2 cellular contexts compared by ENCODE assay signal in genomic region chr3:55458398-55458797, GRCh38.
TF ChIP-seq lines count a peak whose summit lies in the region.

No MANE protein-coding gene starts in this region.

TF ChIP-seq in IMR-90, 13 proteins besides CTCF, POLR2A, EP300 and RAD21:
- TF ChIP-seq BHLHE40 (IDR thresholded peaks at IDR 0.05; ENCODE audit: low read depth, low read length): no peak
- TF ChIP-seq RCOR1 (IDR thresholded peaks at IDR 0.05; ENCODE audit: insufficient replicate concordance, low read length): no peak
- TF ChIP-seq, protein P1, sequence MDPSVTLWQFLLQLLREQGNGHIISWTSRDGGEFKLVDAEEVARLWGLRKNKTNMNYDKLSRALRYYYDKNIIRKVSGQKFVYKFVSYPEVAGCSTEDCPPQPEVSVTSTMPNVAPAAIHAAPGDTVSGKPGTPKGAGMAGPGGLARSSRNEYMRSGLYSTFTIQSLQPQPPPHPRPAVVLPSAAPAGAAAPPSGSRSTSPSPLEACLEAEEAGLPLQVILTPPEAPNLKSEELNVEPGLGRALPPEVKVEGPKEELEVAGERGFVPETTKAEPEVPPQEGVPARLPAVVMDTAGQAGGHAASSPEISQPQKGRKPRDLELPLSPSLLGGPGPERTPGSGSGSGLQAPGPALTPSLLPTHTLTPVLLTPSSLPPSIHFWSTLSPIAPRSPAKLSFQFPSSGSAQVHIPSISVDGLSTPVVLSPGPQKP (IDR thresholded peaks at IDR 0.05; ENCODE audit: borderline replicate concordance, low read depth, low read length): no peak
- no peak for TF ChIP-seq RFX5 (IDR thresholded peaks at IDR 0.05; ENCODE audit: low read depth, low read length)
- TF ChIP-seq MAZ (IDR thresholded peaks at IDR 0.05; ENCODE audit: borderline replicate concordance, low read depth, low read length): no peak
- peak; percentile 56; the same call in 1 of the 2 replicates for TF ChIP-seq NFE2L2 (IDR thresholded peaks at IDR 0.05; ENCODE audit: low read depth, low read length)
- TF ChIP-seq MAFK (IDR thresholded peaks at IDR 0.05; ENCODE audit: low read depth, low read length): peak; percentile 85
- TF ChIP-seq FOS (IDR thresholded peaks at IDR 0.05; ENCODE audit: low read depth, low read length): no peak
- TF ChIP-seq SMC3 (IDR thresholded peaks at IDR 0.05; ENCODE audit: low read depth, low read length): no peak
- no peak for TF ChIP-seq USF2 (IDR thresholded peaks at IDR 0.05; ENCODE audit: low read depth, low read length)
- TF ChIP-seq CEBPB (IDR thresholded peaks at IDR 0.05; ENCODE audit: low read depth, low read length): no peak

TF ChIP-seq in K562, 482 proteins besides CTCF, POLR2A, EP300 and RAD21:
- TF ChIP-seq MAFK (IDR thresholded peaks at IDR 0.05; ENCODE audit: low read length) (peak; percentile 28; the same call in 1 of the 2 replicates), SAP30 (IDR thresholded peaks at IDR 0.05; ENCODE audit: borderline replicate concordance, insufficient read depth, low read depth, low read length, poor library complexity, severe bottlenecking) (no peak), C11orf30 (IDR thresholded peaks at IDR 0.05; ENCODE audit: low read depth) (peak; percentile 78), MAFG (tag; conservative IDR thresholded peaks at IDR 0.05) (peak; percentile 69), NFE2 (IDR thresholded peaks at IDR 0.05; ENCODE audit: low read depth) (peak; percentile 36; the same call in 1 of the 2 replicates), ZNF316 (IDR thresholded peaks at IDR 0.05) (peak; percentile 86), MAFF (IDR thresholded peaks at IDR 0.05; ENCODE audit: low read length) (peak; percentile 36; the same call in 1 of the 2 replicates), ZNF280A (IDR thresholded peaks at IDR 0.05; ENCODE audit: low read depth, partially characterized antibody) (no peak)
- TF ChIP-seq, protein P2, sequence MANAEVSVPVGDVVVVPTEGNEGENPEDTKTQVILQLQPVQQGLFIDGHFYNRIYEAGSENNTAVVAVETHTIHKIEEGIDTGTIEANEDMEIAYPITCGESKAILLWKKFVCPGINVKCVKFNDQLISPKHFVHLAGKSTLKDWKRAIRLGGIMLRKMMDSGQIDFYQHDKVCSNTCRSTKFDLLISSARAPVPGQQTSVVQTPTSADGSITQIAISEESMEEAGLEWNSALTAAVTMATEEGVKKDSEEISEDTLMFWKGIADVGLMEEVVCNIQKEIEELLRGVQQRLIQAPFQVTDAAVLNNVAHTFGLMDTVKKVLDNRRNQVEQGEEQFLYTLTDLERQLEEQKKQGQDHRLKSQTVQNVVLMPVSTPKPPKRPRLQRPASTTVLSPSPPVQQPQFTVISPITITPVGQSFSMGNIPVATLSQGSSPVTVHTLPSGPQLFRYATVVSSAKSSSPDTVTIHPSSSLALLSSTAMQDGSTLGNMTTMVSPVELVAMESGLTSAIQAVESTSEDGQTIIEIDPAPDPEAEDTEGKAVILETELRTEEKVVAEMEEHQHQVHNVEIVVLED (CRISPR knock-in tag; IDR thresholded peaks at IDR 0.05): no peak
- TF ChIP-seq, protein P3, sequence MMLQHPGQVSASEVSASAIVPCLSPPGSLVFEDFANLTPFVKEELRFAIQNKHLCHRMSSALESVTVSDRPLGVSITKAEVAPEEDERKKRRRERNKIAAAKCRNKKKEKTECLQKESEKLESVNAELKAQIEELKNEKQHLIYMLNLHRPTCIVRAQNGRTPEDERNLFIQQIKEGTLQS (IDR thresholded peaks at IDR 0.05): peak; percentile 24; the same call in 1 of the 2 replicates
- TF ChIP-seq, protein P3 (CRISPR knock-in tag; conservative IDR thresholded peaks at IDR 0.05): no peak
- TF ChIP-seq, protein P4, sequence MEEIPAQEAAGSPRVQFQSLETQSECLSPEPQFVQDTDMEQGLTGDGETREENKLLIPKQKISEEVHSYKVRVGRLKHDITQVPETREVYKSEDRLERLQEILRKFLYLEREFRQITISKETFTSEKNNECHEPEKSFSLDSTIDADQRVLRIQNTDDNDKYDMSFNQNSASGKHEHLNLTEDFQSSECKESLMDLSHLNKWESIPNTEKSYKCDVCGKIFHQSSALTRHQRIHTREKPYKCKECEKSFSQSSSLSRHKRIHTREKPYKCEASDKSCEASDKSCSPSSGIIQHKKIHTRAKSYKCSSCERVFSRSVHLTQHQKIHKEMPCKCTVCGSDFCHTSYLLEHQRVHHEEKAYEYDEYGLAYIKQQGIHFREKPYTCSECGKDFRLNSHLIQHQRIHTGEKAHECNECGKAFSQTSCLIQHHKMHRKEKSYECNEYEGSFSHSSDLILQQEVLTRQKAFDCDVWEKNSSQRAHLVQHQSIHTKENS (CRISPR knock-in tag; IDR thresholded peaks at IDR 0.05): no peak
